ENCODE assay signal across 9 cellular contexts in the genomic region with DNA sequence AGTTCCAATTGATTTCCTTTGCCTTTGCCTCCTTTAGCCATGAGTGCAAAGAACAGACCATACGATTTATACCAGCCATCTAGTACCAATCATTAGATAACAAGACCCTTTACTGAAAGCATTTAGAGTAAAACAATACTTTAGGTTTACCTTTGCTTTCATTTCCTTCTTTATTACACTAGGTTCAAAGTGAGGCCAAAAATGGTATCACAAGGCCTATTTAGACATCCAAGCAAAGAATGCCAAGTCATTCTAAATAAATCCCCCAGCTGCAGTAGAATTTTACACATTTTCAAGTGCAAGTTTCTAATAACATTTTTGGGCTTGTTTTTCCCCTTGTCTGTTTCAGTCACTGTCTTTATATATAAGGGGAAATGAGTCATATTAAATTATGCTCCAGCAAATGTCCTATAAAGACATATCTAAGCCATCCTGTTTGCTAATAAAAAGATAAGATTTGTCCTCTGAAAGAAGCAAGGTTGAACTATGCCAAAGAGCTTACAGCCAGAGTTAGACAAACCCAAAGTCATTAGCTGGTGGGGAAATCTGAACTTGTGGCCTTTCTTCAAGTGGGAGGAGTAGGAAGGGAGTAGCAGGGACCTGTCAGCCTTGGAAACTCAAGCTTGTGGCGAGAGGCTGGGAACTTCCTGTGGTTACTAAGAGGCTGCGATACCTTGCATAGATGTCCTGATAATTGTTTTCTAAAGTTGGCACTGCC.
DNase-seq lines count a peak whose midpoint lies in the region; ATAC-seq and TF ChIP-seq lines count a peak whose summit lies in the region.
"Had no signal": no experiment of that assay in that cellular context is flagged by ENCODE, and none has a peak within 500 bp of the region (broad histone marks: within the 10 kb centered on the region; RNA-seq: fewer than 3 reads in every experiment).

No MANE protein-coding gene starts in this region.

- DNase-seq in amniotic epithelial cell (ENCODE audit: low read depth) (peak; percentile 10), lung microvascular endothelial cell (ENCODE audit: low read depth in 2 of 2) (peak; percentile 44 to 89), lower leg skin (ENCODE audit: low spot score in 2 of 2) (no peak), esophagus muscularis mucosa (ENCODE audit: extremely low spot score) (no peak), HuH-7.5 (ENCODE audit: low spot score) (no peak)
- DNase-seq: activated CD4-positive, alpha-beta memory T cell treated with anti-CD3 and anti-CD28 coated beads for 36 hours had no signal

- TF ChIP-seq POLR2A in lower leg skin (IDR thresholded peaks at IDR 0.05): no peak
- no peak for TF ChIP-seq POLR2A in esophagus muscularis mucosa (IDR thresholded peaks at IDR 0.05; ENCODE audit: low read depth)

- H3K9me3 ChIP-seq in esophagus muscularis mucosa: peaks cover 0 to 9% (median 0%) of the 10 kb centered on the region in 4 donors

- H3K4me1 ChIP-seq in esophagus muscularis mucosa: no peaks in the 10 kb centered on the region

- TF ChIP-seq EP300 in esophagus muscularis mucosa (IDR thresholded peaks at IDR 0.05): no peak

- intact Hi-C loops in lower leg skin (cut with DNase I; ENCODE audit: low total_unique reads) (no loop called here), esophagus muscularis mucosa (cut with DNase I) (no loop called here)

- TF ChIP-seq CTCF in lower leg skin (IDR thresholded peaks at IDR 0.05) (no peak), esophagus muscularis mucosa (IDR thresholded peaks at IDR 0.05) (no peak)

- ATAC-seq in GM18867 (IDR thresholded peaks at IDR 0.05; ENCODE audit: unreplicated experiment) (peak; percentile 43), HG03354 (IDR thresholded peaks at IDR 0.05; ENCODE audit: poor library complexity, severe bottlenecking, unreplicated experiment) (peak; percentile 58), GM21526 (IDR thresholded peaks at IDR 0.05; ENCODE audit: low FRiP score, unreplicated experiment) (no peak)

- H3K27ac ChIP-seq in esophagus muscularis mucosa (replicated peaks in 1 of 4): no peak overlapping the region

- H3K4me3 ChIP-seq in lower leg skin (ENCODE audit: low read depth, poor library complexity, severe bottlenecking) (no peak overlapping the region), esophagus muscularis mucosa (no peak overlapping the region)

- H3K27me3 ChIP-seq in esophagus muscularis mucosa: no peaks in the 10 kb centered on the region

- 49 to 59% methylated on average over 3 of the region's 3 CpGs for WGBS in lower leg skin, 2 donors
- WGBS in esophagus muscularis mucosa: 72% methylated on average over 3 of the region's 3 CpGs

- H3K36me3 ChIP-seq in esophagus muscularis mucosa: no peaks in the 10 kb centered on the region

Comparison
In these comparisons a context has a peak if more than half of its experiments do, and no peak if none do; other contexts are left out.
1. DNase-seq: peak in amniotic epithelial cell (single experiment) and lung microvascular endothelial cell (2 of 2); none in lower leg skin (0 of 2), esophagus muscularis mucosa (single experiment) and HuH-7.5 (single experiment).